In the genomic region with DNA sequence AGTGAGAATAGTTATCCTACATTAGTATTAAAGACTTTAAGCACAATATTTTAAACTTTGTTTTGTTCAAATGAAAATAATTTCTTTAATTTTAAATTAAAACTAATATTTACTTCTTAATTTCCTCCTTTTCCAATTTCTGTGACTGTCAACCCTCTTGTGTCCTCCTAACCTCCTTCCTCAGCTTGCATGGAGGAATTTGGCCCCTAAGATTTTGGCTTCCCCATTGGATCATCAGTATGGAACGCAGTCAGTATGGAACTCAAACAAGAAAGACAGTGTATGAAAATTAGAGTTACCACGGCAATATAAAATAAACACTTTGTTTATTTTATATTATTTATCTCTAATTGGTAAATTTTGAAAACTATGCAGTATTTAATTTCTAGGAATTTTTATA, we compare ENCODE assay signal across 14 cellular contexts.
"Had no signal": no experiment of that assay in that cellular context is flagged by ENCODE, and none has a peak within 500 bp of the region (broad histone marks: within the 10 kb centered on the region; RNA-seq: fewer than 3 reads in every experiment).

No MANE protein-coding gene starts in this region.

- H3K27me3 ChIP-seq: tibial artery had no signal

- H3K4me1 Mint-ChIP-seq: activated B cell treated with CpG ODN at 0.5 μM for 24 hours; natural killer cell; stimulated activated effector memory CD8-positive, alpha-beta T cell treated with anti-CD3 and anti-CD28 coated beads, Interleukin-12 subunit alpha, Interleukin-12 subunit beta, amount 100 ng/mL, for 72 hours; T-helper 17 cell had no signal

- H3K27ac Mint-ChIP-seq: activated B cell treated with CpG ODN at 0.5 μM for 24 hours; activated CD8-positive, alpha-beta T cell treated with anti-CD3 and anti-CD28 coated beads, Interleukin-2, amount 10 ng/mL, durations not matched to agents 7 days and 5 days; activated naive CD4-positive, alpha-beta T cell treated with anti-CD3 and anti-CD28 coated beads, Interleukin-2, amount 50 U/mL, for 72 hours; activated T-cell treated with anti-CD3 and anti-CD28 coated beads, Interleukin-2, amount 50 U/mL, for 72 hours; natural killer cell; stimulated activated effector memory CD8-positive, alpha-beta T cell treated with anti-CD3 and anti-CD28 coated beads, Interleukin-12 subunit alpha, Interleukin-12 subunit beta, amount 100 ng/mL, for 72 hours; T-helper 17 cell had no signal

- H3K4me3 Mint-ChIP-seq: activated B cell treated with CpG ODN at 0.5 μM for 24 hours; activated CD8-positive, alpha-beta T cell treated with anti-CD3 and anti-CD28 coated beads, Interleukin-2, amount 10 ng/mL, durations not matched to agents 7 days and 5 days; activated T-cell treated with anti-CD3 and anti-CD28 coated beads, Interleukin-2, amount 50 U/mL, for 72 hours; natural killer cell; stimulated activated effector memory CD8-positive, alpha-beta T cell treated with anti-CD3 and anti-CD28 coated beads, Interleukin-12 subunit alpha, Interleukin-12 subunit beta, amount 100 ng/mL, for 72 hours; T-helper 17 cell had no signal

- ATAC-seq: activated CD8-positive, alpha-beta T cell treated with anti-CD3 and anti-CD28 coated beads, Interleukin-2, amount 10 ng/mL, durations not matched to agents 7 days and 5 days; activated naive CD4-positive, alpha-beta T cell treated with anti-CD3 and anti-CD28 coated beads, Interleukin-2, amount 50 U/mL, for 72 hours; activated T-cell treated with anti-CD3 and anti-CD28 coated beads, Interleukin-2, amount 50 U/mL, for 72 hours; natural killer cell; stimulated activated effector memory CD8-positive, alpha-beta T cell treated with anti-CD3 and anti-CD28 coated beads, Interleukin-12 subunit alpha, Interleukin-12 subunit beta, amount 100 ng/mL, for 72 hours; T-helper 17 cell had no signal

- H3K27me3 Mint-ChIP-seq: activated B cell treated with CpG ODN at 0.5 μM for 24 hours, T-helper 17 cell had no signal

- H3K9me3 Mint-ChIP-seq: activated B cell treated with CpG ODN at 0.5 μM for 24 hours; activated naive CD4-positive, alpha-beta T cell treated with anti-CD3 and anti-CD28 coated beads, Interleukin-2, amount 50 U/mL, for 72 hours; activated T-cell treated with anti-CD3 and anti-CD28 coated beads, Interleukin-2, amount 50 U/mL, for 72 hours; natural killer cell; stimulated activated effector memory CD8-positive, alpha-beta T cell treated with anti-CD3 and anti-CD28 coated beads, Interleukin-12 subunit alpha, Interleukin-12 subunit beta, amount 100 ng/mL, for 72 hours had no signal

- H3K36me3 Mint-ChIP-seq: activated naive CD4-positive, alpha-beta T cell treated with anti-CD3 and anti-CD28 coated beads, Interleukin-2, amount 50 U/mL, for 72 hours had no signal

- DNase-seq: activated B cell treated with CpG ODN at 0.5 μM for 24 hours; activated CD4-positive, alpha-beta T cell treated with anti-CD3 and anti-CD28 coated beads for 48 hours; activated CD8-positive, alpha-beta memory T cell treated with anti-CD3 and anti-CD28 coated beads, Interleukin-2, amount 50 U/mL, for 4 hours; activated CD8-positive, alpha-beta T cell treated with anti-CD3 and anti-CD28 coated beads, Interleukin-2, amount 10 ng/mL, durations not matched to agents 7 days and 5 days; activated gamma-delta T cell; activated T-cell treated with anti-CD3 and anti-CD28 coated beads, Interleukin-2, amount 50 U/mL, for 72 hours; foreskin fibroblast; natural killer cell; occipital lobe; T-helper 17 cell; tibial artery had no signal

- H3K4me3 ChIP-seq: coronary artery, tibial artery had no signal

- H3K9me3 ChIP-seq: tibial artery had no signal
